Comparison of ENCODE assay signal across 21 cellular contexts in genomic region chr20:21047981-21048380, GRCh38. TPM values are rescaled to one million over a fixed set of nuclear protein-coding genes. Genes with fewer than 3 reads are reported as not detected.
"Had no signal": no experiment of that assay in that cellular context is flagged by ENCODE, and none has a peak within 500 bp of the region (broad histone marks: within the 10 kb centered on the region; RNA-seq: fewer than 3 reads in every experiment).

No MANE protein-coding gene starts in this region.

- H3K4me3 ChIP-seq: body of pancreas, cardiac muscle cell, hepatocyte, left lung, lung, right lobe of liver, skin epidermis, tibial artery had no signal

- H3K4me2 ChIP-seq: hepatocyte had no signal

- ATAC-seq: activated CD8-positive, alpha-beta T cell treated with anti-CD3 and anti-CD28 coated beads for 36 hours; body of pancreas; naive thymus-derived CD4-positive, alpha-beta T cell had no signal

- DNase-seq: activated CD4-positive, alpha-beta T cell treated with anti-CD3 and anti-CD28 coated beads, Interleukin-2, amount 10 ng/mL, durations not matched to agents 7 days and 5 days; activated CD8-positive, alpha-beta T cell treated with anti-CD3 and anti-CD28 coated beads for 36 hours; activated gamma-delta T cell treated with Interleukin-2 at 50 U/mL for 16 hours; activated T-cell treated with anti-CD3 and anti-CD28 coated beads, Interleukin-2, amount 50 U/mL, for 1 hour; body of pancreas; foreskin melanocyte; kidney glomerular epithelial cell; left lung; naive thymus-derived CD4-positive, alpha-beta T cell; occipital lobe; posterior cingulate gyrus; right lobe of liver; stimulated activated CD4-positive, alpha-beta T cell treated with anti-CD3 and anti-CD28 coated beads, Interleukin-1b, Interleukin-23, amount 100 ng/mL, for 48 hours; tibial artery had no signal

- H3K4me1 ChIP-seq: body of pancreas, left lung, right lobe of liver, tibial artery had no signal

- H3K79me2 ChIP-seq: hepatocyte had no signal

- H3K36me3 ChIP-seq: cardiac muscle cell, left lung, right lobe of liver, tibial artery had no signal

- H3K27ac ChIP-seq: body of pancreas, cardiac muscle cell, hepatocyte, left lung, right lobe of liver, skin epidermis, tibial artery had no signal

- H3K9me3 ChIP-seq: body of pancreas, left lung, right lobe of liver, tibial artery had no signal

- H3K27me3 ChIP-seq: body of pancreas, cardiac muscle cell, hepatocyte, right lobe of liver had no signal

- H2AFZ ChIP-seq: hepatocyte had no signal

RNA-seq across cellular contexts. Expression of gene LINC00237, which starts 58.2 kb away (rescaled TPM):
- total RNA-seq: activated CD4-positive, alpha-beta T cell treated with anti-CD3 and anti-CD28 coated beads, Interleukin-2, amount 10 ng/mL, durations not matched to agents 7 days and 5 days; activated CD8-positive, alpha-beta T cell treated with anti-CD3 and anti-CD28 coated beads for 36 hours; body of pancreas; cardiac muscle cell; chondrocyte; hepatocyte; left lung; lung; naive thymus-derived CD4-positive, alpha-beta T cell; neural crest cell; right lobe of liver had no signal
- polyA plus RNA-seq: cardiac muscle cell; esophagus; hepatocyte; naive thymus-derived CD4-positive, alpha-beta T cell had no signal
